ENCODE assay signal across 18 cellular contexts in the genomic region with DNA sequence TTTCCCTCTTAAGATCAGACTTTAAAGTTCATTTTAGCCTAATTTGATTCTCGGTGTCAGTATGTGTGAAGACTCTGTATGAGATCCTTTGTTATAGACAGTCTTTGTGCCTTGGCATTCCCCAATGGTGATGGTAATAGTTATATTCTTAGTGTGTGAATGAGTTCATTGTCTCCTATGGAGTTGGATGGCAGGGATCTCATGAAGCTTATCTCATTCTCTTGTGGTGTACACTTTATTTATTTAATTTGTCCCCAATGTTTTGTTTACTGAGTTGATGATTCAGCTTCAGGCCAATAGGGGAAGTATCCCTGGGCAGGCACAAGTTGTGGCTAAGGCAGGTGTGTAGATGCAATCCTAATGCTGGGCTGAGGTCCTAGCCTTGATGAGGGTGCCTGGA.
"Had no signal": no experiment of that assay in that cellular context is flagged by ENCODE, and none has a peak within 500 bp of the region (broad histone marks: within the 10 kb centered on the region; RNA-seq: fewer than 3 reads in every experiment).

No MANE protein-coding gene starts in this region.

- ATAC-seq: activated CD8-positive, alpha-beta T cell treated with anti-CD3 and anti-CD28 coated beads for 36 hours; activated T-cell treated with anti-CD3 and anti-CD28 coated beads, Interleukin-2, amount 50 U/mL, for 4 hours; effector memory CD8-positive, alpha-beta T cell; gastrocnemius medialis; heart right ventricle; left lung; natural killer cell treated with Interleukin-12 subunit alpha and Interleukin-12 subunit beta and Interleukin-15 and Interleukin-18, amount 100 ng/mL, for 72 hours; stimulated activated naive B cell treated with anti-CD40 and anti-IgM and Interleukin-4, amounts not matched to agents 10 μg/mL and 1 μg/mL and 100 μg/mL, for 72 hours; T-helper 17 cell had no signal

- DNase-seq: activated CD4-positive, alpha-beta T cell treated with anti-CD3 and anti-CD28 coated beads for 4 hours; activated CD8-positive, alpha-beta T cell treated with anti-CD3 and anti-CD28 coated beads for 36 hours; activated effector memory CD4-positive, alpha-beta T cell treated with anti-CD3 and anti-CD28 coated beads, Interleukin-2, amount 50 U/mL, for 16 hours; activated naive CD8-positive, alpha-beta T cell treated with anti-CD3 and anti-CD28 coated beads for 36 hours; activated T-cell treated with anti-CD3 and anti-CD28 coated beads, Interleukin-2, amount 50 U/mL, for 4 hours; amygdala; effector memory CD8-positive, alpha-beta T cell; gastrocnemius medialis; heart right ventricle; islet precursor cell; left lung; mesenchymal stem cell; stimulated activated CD4-positive, alpha-beta T cell treated with anti-CD3 and anti-CD28 coated beads, Interleukin-2, amount 100 ng/mL, for 48 hours; stimulated activated naive B cell treated with anti-CD40 and anti-IgM and Interleukin-4, amounts not matched to agents 10 μg/mL and 1 μg/mL and 100 μg/mL, for 72 hours; T-helper 17 cell; transverse colon had no signal

- H3K27me3 ChIP-seq: gastrocnemius medialis, heart right ventricle, left lung, right atrium auricular region, transverse colon had no signal

- H3K27ac ChIP-seq: gastrocnemius medialis, heart right ventricle, left lung, right atrium auricular region, transverse colon had no signal

- H3K4me3 ChIP-seq: gastrocnemius medialis, heart right ventricle, left lung, right atrium auricular region, transverse colon had no signal
